Comparison of ENCODE assay signal across 1 cellular context in genomic region chr19:32746631-32747196, GRCh38.
TF ChIP-seq lines count a peak whose summit lies in the region.

No MANE protein-coding gene starts in this region.

TF ChIP-seq in GM12878, 131 proteins besides CTCF, POLR2A, EP300 and RAD21:
- TF ChIP-seq SKIL (IDR thresholded peaks at IDR 0.05; ENCODE audit: low read depth, poor library complexity, severe bottlenecking) (peak; percentile 34), TCF7 (IDR thresholded peaks at IDR 0.05; ENCODE audit: borderline replicate concordance) (0 out of 2 replicates have a peak, but pooled peaks have one; percentile 37), ATF7 (IDR thresholded peaks at IDR 0.05; ENCODE audit: low read depth) (peak; percentile 34; the same call in 1 of the 2 replicates), CREM (IDR thresholded peaks at IDR 0.05; ENCODE audit: low read depth) (peak; percentile 24; the same call in 1 of the 2 replicates), JUNB (IDR thresholded peaks at IDR 0.05) (peak; percentile 27; the same call in 1 of the 2 replicates), CBFB (IDR thresholded peaks at IDR 0.05; ENCODE audit: low read depth) (peak; percentile 72; the same call in 1 of the 2 replicates), NBN (IDR thresholded peaks at IDR 0.05) (peak; percentile 48; the same call in 1 of the 2 replicates), NFIC (IDR thresholded peaks at IDR 0.05; ENCODE audit: low read depth, low read length) (0 out of 2 replicates have a peak, but pooled peaks have one; percentile 40), MTA3 (IDR thresholded peaks at IDR 0.05; ENCODE audit: borderline replicate concordance, low read length) (0 out of 2 replicates have a peak, but pooled peaks have one; percentile 30), RUNX3 (IDR thresholded peaks at IDR 0.05; ENCODE audit: low read length) (peak; percentile 78)
